In the genomic region with DNA sequence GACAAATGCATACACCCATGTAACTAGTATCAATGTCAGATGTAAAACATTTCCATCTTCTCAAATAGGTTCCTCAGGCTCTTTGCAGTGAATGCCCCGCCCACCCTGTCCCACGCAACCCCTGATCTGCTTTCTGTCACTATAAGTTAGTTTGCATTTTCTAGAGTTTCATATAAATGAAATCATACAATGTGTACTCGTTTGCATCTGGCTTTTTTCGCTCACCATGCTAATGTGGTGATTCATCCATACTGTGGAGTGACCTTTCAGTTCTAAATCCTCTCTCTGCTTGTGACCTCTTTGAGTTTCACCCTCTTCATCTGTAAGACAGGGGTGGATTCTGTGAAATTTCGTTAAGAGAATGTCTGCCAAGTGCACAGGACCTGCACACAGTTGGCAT, we compare ENCODE assay signal across 14 cellular contexts. TPM values are rescaled to one million over a fixed set of nuclear protein-coding genes. Genes with fewer than 3 reads are reported as not detected.
DNase-seq lines count a peak whose midpoint lies in the region; ATAC-seq and TF ChIP-seq lines count a peak whose summit lies in the region.
"Had no signal": no experiment of that assay in that cellular context is flagged by ENCODE, and none has a peak within 500 bp of the region (broad histone marks: within the 10 kb centered on the region; RNA-seq: fewer than 3 reads in every experiment).

No MANE protein-coding gene starts in this region.

- H3K27ac ChIP-seq in dorsolateral prefrontal cortex: no peak overlapping the region

- no peaks in the 10 kb centered on the region for H3K36me3 Mint-ChIP-seq in activated CD4-positive, alpha-beta T cell treated with anti-CD3 and anti-CD28 coated beads for 36 hours (ENCODE audit: low read depth)
- H3K36me3 Mint-ChIP-seq in neural crest cell (ENCODE audit: low read depth): no peaks in the 10 kb centered on the region
- H3K36me3 Mint-ChIP-seq: memory B cell had no signal

- H3K4me1 Mint-ChIP-seq in activated CD4-positive, alpha-beta T cell treated with anti-CD3 and anti-CD28 coated beads for 36 hours: peaks cover 4% of the 10 kb centered on the region
- H3K4me1 Mint-ChIP-seq in neural crest cell: peaks cover 68% of the 10 kb centered on the region

- in situ Hi-C loops in astrocyte of the spinal cord (cut with HindIII; ENCODE audit: low sequenced_read_pairs): no loop called here

- no peak overlapping the region for H3K27ac Mint-ChIP-seq in activated CD4-positive, alpha-beta T cell treated with anti-CD3 and anti-CD28 coated beads for 36 hours
- no peak overlapping the region for H3K27ac Mint-ChIP-seq in neural crest cell (ENCODE audit: unreplicated experiment)
- H3K27ac Mint-ChIP-seq: memory B cell had no signal

- H3K4me3 Mint-ChIP-seq in activated CD4-positive, alpha-beta T cell treated with anti-CD3 and anti-CD28 coated beads for 36 hours: no peak overlapping the region
- peak overlapping the region; percentile 8 for H3K4me3 Mint-ChIP-seq in neural crest cell
- H3K4me3 Mint-ChIP-seq: memory B cell had no signal

- H3K27me3 Mint-ChIP-seq in activated CD4-positive, alpha-beta T cell treated with anti-CD3 and anti-CD28 coated beads for 36 hours: peaks cover 23% of the 10 kb centered on the region
- no peaks in the 10 kb centered on the region for H3K27me3 Mint-ChIP-seq in neural crest cell (ENCODE audit: low read depth)

- no peak for TF ChIP-seq CTCF in astrocyte of the spinal cord (IDR thresholded peaks at IDR 0.05; ENCODE audit: low read depth, low read length)
- no peak for TF ChIP-seq CTCF in neural crest cell (conservative IDR thresholded peaks at IDR 0.05)
- TF ChIP-seq CTCF in dorsolateral prefrontal cortex (IDR thresholded peaks at IDR 0.05 in 54 of 56, conservative IDR thresholded peaks at IDR 0.05 in 2 of 56; ENCODE audit: low read depth in 1 of 56, partially characterized antibody in 56 of 56): no peak

- H3K4me3 ChIP-seq in astrocyte of the spinal cord (ENCODE audit: low read depth, low read length) (no peak overlapping the region), dorsolateral prefrontal cortex (no peak overlapping the region)

- peak; percentile 41 for DNase-seq in activated CD4-positive, alpha-beta T cell treated with anti-CD3 and anti-CD28 coated beads for 36 hours
- no peak for DNase-seq in activated CD4-positive, alpha-beta T cell treated with anti-CD3 and anti-CD28 coated beads, Interleukin-2, amount 50 U/mL, for 4 hours
- DNase-seq in astrocyte of the spinal cord (ENCODE audit: low read depth, low spot score) (peak; percentile 43), neural crest cell (ENCODE audit: low read depth, low spot score) (no peak), dorsolateral prefrontal cortex (no peak), GM03348 (ENCODE audit: low spot score) (no peak), NOMO-1 treated with dmso at 0.1 percent for 144 hours (lab: John Stamatoyannopoulos, UW; ENCODE audit: unreplicated experiment) (no peak)
- DNase-seq: activated CD4-positive, alpha-beta T cell treated with anti-CD3 and anti-CD28 coated beads for 1 hour; activated effector memory CD4-positive, alpha-beta T cell treated with anti-CD3 and anti-CD28 coated beads, Interleukin-2, amount 50 U/mL, for 16 hours; Calu3; erythroblast; GOT3 had no signal

- peak; percentile 63 for ATAC-seq in activated CD4-positive, alpha-beta T cell treated with anti-CD3 and anti-CD28 coated beads for 36 hours
- ATAC-seq in HG02870 (IDR thresholded peaks at IDR 0.05; ENCODE audit: unreplicated experiment): peak; percentile 48

- intact Hi-C loops in activated CD4-positive, alpha-beta T cell treated with anti-CD3 and anti-CD28 coated beads for 36 hours (cut with DNase I, micrococcal nuclease): no loop called here
- intact Hi-C loops in dorsolateral prefrontal cortex (cut with DNase I): no loop called here

- POLR2A ChIA-PET in activated CD4-positive, alpha-beta T cell treated with anti-CD3 and anti-CD28 coated beads for 36 hours (lab: Charles Lee): no interaction called here

- CTCF ChIA-PET in activated CD4-positive, alpha-beta T cell treated with anti-CD3 and anti-CD28 coated beads for 36 hours (lab: Charles Lee): interaction anchor here (1.2 kb wide), 1 partner anchor 31 kb away, joined by 3 read pairs; no protein-coding TSS in a partner anchor

- peaks cover 0 to 34% (median 12%) of the 10 kb centered on the region in 45 donors for H3K27me3 ChIP-seq in dorsolateral prefrontal cortex

- peaks cover 3% of the 10 kb centered on the region for H3K9me3 Mint-ChIP-seq in activated CD4-positive, alpha-beta T cell treated with anti-CD3 and anti-CD28 coated beads for 36 hours (ENCODE audit: low read depth)
- H3K9me3 Mint-ChIP-seq in neural crest cell: no peaks in the 10 kb centered on the region
- H3K9me3 Mint-ChIP-seq: memory B cell had no signal

RNA-seq across cellular contexts. Expression of a gene that starts 30.6 kb away (rescaled TPM):
- 1 to 10 TPM in 1 of 2 experiments, under 1 TPM in 1; 0.96 to 1.3 TPM for total RNA-seq in activated CD4-positive, alpha-beta T cell treated with anti-CD3 and anti-CD28 coated beads for 36 hours
- 224 and 229 TPM in 2 replicates for total RNA-seq in neural crest cell
- 10 to 100 TPM in 111 of 120 experiments, 1 to 10 TPM in 9; 4.5 to 44.7 (median 15.4) TPM for total RNA-seq in dorsolateral prefrontal cortex

RNA-seq across cellular contexts. Expression of a gene that starts 38.4 kb away (rescaled TPM):
- total RNA-seq in activated CD4-positive, alpha-beta T cell treated with anti-CD3 and anti-CD28 coated beads for 36 hours: 100 to 1,000 TPM; 424 to 495 TPM
- total RNA-seq in neural crest cell: 315 and 320 TPM in 2 replicates
- 100 to 1,000 TPM; 341 to 794 (median 594) TPM for total RNA-seq in dorsolateral prefrontal cortex

RNA-seq across cellular contexts. Expression of a gene that starts 46.7 kb away (rescaled TPM):
- total RNA-seq in activated CD4-positive, alpha-beta T cell treated with anti-CD3 and anti-CD28 coated beads for 36 hours: 10 to 100 TPM; 20.9 to 36.0 TPM
- 38.0 and 38.1 TPM in 2 replicates for total RNA-seq in neural crest cell
- total RNA-seq in dorsolateral prefrontal cortex: 10 to 100 TPM in 80 of 120 experiments, 1 to 10 TPM in 40; 5.4 to 16.5 (median 11.1) TPM

RNA-seq across cellular contexts. Expression of a gene that starts 46.7 kb away (rescaled TPM):
- total RNA-seq in activated CD4-positive, alpha-beta T cell treated with anti-CD3 and anti-CD28 coated beads for 36 hours: 10 to 100 TPM; 26.3 to 36.3 TPM
- total RNA-seq in neural crest cell: 32.0 and 33.8 TPM in 2 replicates
- total RNA-seq in dorsolateral prefrontal cortex: 10 to 100 TPM; 18.3 to 41.4 (median 28.7) TPM

Comparison
In these comparisons a context has a peak if more than half of its experiments do, and no peak if none do; other contexts are left out.
1. DNase-seq: peak in activated CD4-positive, alpha-beta T cell treated with anti-CD3 and anti-CD28 coated beads for 36 hours (single experiment) and astrocyte of the spinal cord (single experiment); none in activated CD4-positive, alpha-beta T cell treated with anti-CD3 and anti-CD28 coated beads, Interleukin-2, amount 50 U/mL, for 4 hours (0 of 2), neural crest cell (single experiment), dorsolateral prefrontal cortex (0 of 10), GM03348 (single experiment) and NOMO-1 treated with dmso at 0.1 percent for 144 hours (single experiment).